ENCODE assay signal across 1 cellular context in genomic region chr21:31733521-31734149, GRCh38.
A peak's percentile ranks its signal among the peaks of the same experiment; 100 is the strongest.
TF ChIP-seq lines count a peak whose summit lies in the region.

No MANE protein-coding gene starts in this region.

TF ChIP-seq in GM12878, 131 proteins besides CTCF, POLR2A, EP300 and RAD21:
- TF ChIP-seq EED (IDR thresholded peaks at IDR 0.05; ENCODE audit: low read depth) (no peak), IRF4 (IDR thresholded peaks at IDR 0.05; ENCODE audit: low read depth, low read length) (0 out of 2 replicates have a peak, but pooled peaks have one; percentile 29), BCL3 (IDR thresholded peaks at IDR 0.05; ENCODE audit: borderline replicate concordance, insufficient read depth, low read depth, low read length, poor library complexity, severe bottlenecking) (no peak), SKIL (IDR thresholded peaks at IDR 0.05; ENCODE audit: low read depth, poor library complexity, severe bottlenecking) (no peak), RELB (IDR thresholded peaks at IDR 0.05; ENCODE audit: low read depth) (no peak), USF2 (IDR thresholded peaks at IDR 0.05; ENCODE audit: borderline replicate concordance, low read depth, low read length) (no peak), SPI1 (IDR thresholded peaks at IDR 0.05; ENCODE audit: borderline replicate concordance, insufficient read depth, low read depth, low read length) (peak; percentile 75; the same call in 1 of the 2 replicates), ZBTB11 (CRISPR knock-in tag; IDR thresholded peaks at IDR 0.05) (no peak), HDGF (IDR thresholded peaks at IDR 0.05) (no peak), JUNB (IDR thresholded peaks at IDR 0.05) (no peak)
